Comparison of ENCODE assay signal across 17 cellular contexts in the genomic region with DNA sequence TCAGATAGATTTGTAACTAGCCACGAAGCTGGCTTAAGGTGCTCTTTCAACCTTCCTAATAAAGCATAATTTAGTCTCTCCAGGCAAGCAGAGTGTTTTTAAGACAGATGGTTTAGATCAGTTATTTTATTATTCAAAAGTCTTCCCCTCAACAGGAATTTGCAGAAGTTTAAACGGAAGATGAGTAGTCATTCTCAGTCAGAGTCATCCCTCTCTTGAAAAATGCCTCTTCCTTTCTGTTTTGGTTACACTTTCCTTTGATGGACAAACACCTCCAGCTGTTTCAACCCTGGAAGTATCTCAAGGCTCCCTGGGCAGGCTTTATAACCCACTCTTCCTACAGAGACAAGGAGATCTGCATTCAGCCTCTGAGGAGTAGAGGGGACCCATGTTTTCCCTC.
A peak's percentile ranks its signal among the peaks of the same experiment; 100 is the strongest.
DNase-seq lines count a peak whose midpoint lies in the region; TF ChIP-seq lines count a peak whose summit lies in the region.
"Had no signal": no experiment of that assay in that cellular context is flagged by ENCODE, and none has a peak within 500 bp of the region (broad histone marks: within the 10 kb centered on the region; RNA-seq: fewer than 3 reads in every experiment).

No MANE protein-coding gene starts in this region.

- no peak for TF ChIP-seq CTCF in A673 (conservative IDR thresholded peaks at IDR 0.05; ENCODE audit: low read depth, low read length)
- TF ChIP-seq CTCF in OCI-LY7 (conservative IDR thresholded peaks at IDR 0.05; ENCODE audit: low read length): no peak
- no peak for TF ChIP-seq CTCF in foreskin fibroblast (IDR thresholded peaks at IDR 0.05; ENCODE audit: low read depth, low read length)

- no peaks in the 10 kb centered on the region for H4K20me1 ChIP-seq in OCI-LY7 (ENCODE audit: insufficient read depth, low read length)

- CTCF ChIA-PET in A673 (lab: Charles Lee): no interaction called here
- CTCF ChIA-PET in OCI-LY7 (lab: Charles Lee; ENCODE audit: unreplicated experiment): interaction anchor here (1.4 kb wide), 1 partner anchor 8 kb away, joined by 4 read pairs; no protein-coding TSS in a partner anchor

- POLR2A ChIA-PET in A673 (lab: Charles Lee; ENCODE audit: low non-redundant PET): interaction anchor here (0.6 kb wide), 2 partner anchors 576 to 984 kb away, joined by 3 to 8 read pairs; no protein-coding TSS in a partner anchor
- POLR2A ChIA-PET in OCI-LY7 (lab: Charles Lee): interaction anchor here (1.0 to 1.7 kb wide), 4 partner anchors 13 to 232 kb away, joined by 3 to 9 read pairs (median 4); no protein-coding TSS in a partner anchor

- no peaks in the 10 kb centered on the region for H3K36me3 ChIP-seq in A673 (ENCODE audit: insufficient read depth, low read length, poor library complexity, severe bottlenecking)
- H3K36me3 ChIP-seq in OCI-LY7 (ENCODE audit: insufficient read depth, low read length): peaks cover 20% of the 10 kb centered on the region; the same call in 1 of the 2 replicates

- H3K27me3 ChIP-seq in A673 (replicated peaks; ENCODE audit: insufficient read depth, low read depth, low read length, poor library complexity): no peaks in the 10 kb centered on the region

- no peaks in the 10 kb centered on the region for H3K36me3 Mint-ChIP-seq in activated CD4-positive, alpha-beta T cell treated with anti-CD3 and anti-CD28 coated beads, Interleukin-2, amount 10 ng/mL, durations not matched to agents 24 days and 14 days (ENCODE audit: low read depth)
- H3K36me3 Mint-ChIP-seq: activated naive CD4-positive, alpha-beta T cell treated with anti-CD3 and anti-CD28 coated beads, Interleukin-2, amount 50 U/mL, for 72 hours; WTC11 had no signal

- intact Hi-C loops in A673 (cut with micrococcal nuclease; ENCODE audit: unreplicated experiment): no loop called here
- intact Hi-C loops in OCI-LY7 (cut with micrococcal nuclease; ENCODE audit: unreplicated experiment): no loop called here
- intact Hi-C loops in activated CD4-positive, alpha-beta T cell treated with anti-CD3 and anti-CD28 coated beads, Interleukin-2, amount 10 ng/mL, durations not matched to agents 24 days and 14 days (cut with micrococcal nuclease): no loop called here

- no peaks in the 10 kb centered on the region for H3K9me2 ChIP-seq in OCI-LY7 (ENCODE audit: insufficient read depth, low read length)

- H3K27me3 Mint-ChIP-seq in activated CD4-positive, alpha-beta T cell treated with anti-CD3 and anti-CD28 coated beads, Interleukin-2, amount 10 ng/mL, durations not matched to agents 24 days and 14 days: peaks cover 12% of the 10 kb centered on the region

- no peak overlapping the region for H3K27ac Mint-ChIP-seq in activated CD4-positive, alpha-beta T cell treated with anti-CD3 and anti-CD28 coated beads, Interleukin-2, amount 10 ng/mL, durations not matched to agents 24 days and 14 days
- H3K27ac Mint-ChIP-seq: activated naive CD4-positive, alpha-beta T cell treated with anti-CD3 and anti-CD28 coated beads, Interleukin-2, amount 50 U/mL, for 72 hours; WTC11 had no signal

- H3K9me3 ChIP-seq in A673 (ENCODE audit: low read depth, low read length, poor library complexity, severe bottlenecking): no peaks in the 10 kb centered on the region
- peaks cover 24% of the 10 kb centered on the region; the same call in 1 of the 2 replicates for H3K9me3 ChIP-seq in OCI-LY7 (ENCODE audit: low read length)
- H3K9me3 ChIP-seq: A549 had no signal

- DNase-seq in A673 (ENCODE audit: low spot score) (peak; percentile 64), GM04503 (ENCODE audit: low read depth) (peak; percentile 49), OCI-LY7 (ENCODE audit: low spot score) (peak; percentile 36), foreskin fibroblast (peak; percentile 42 to 73), NCI-H69 (lab: John Stamatoyannopoulos, UW) (no peak), retina (no peak), SK-N-DZ (ENCODE audit: low spot score) (no peak)
- no peak for DNase-seq in activated CD4-positive, alpha-beta T cell treated with anti-CD3 and anti-CD28 coated beads, Interleukin-2, amount 10 ng/mL, durations not matched to agents 24 days and 14 days
- DNase-seq: activated CD8-positive, alpha-beta memory T cell treated with anti-CD3 and anti-CD28 coated beads, Interleukin-2, amount 50 U/mL, for 4 hours; DMS 273 treated with DMSO at 0.1 percent for 48 hours; hippocampal formation; left ventricle myocardium superior; small intestine had no signal

- H3K9me3 Mint-ChIP-seq in activated CD4-positive, alpha-beta T cell treated with anti-CD3 and anti-CD28 coated beads, Interleukin-2, amount 10 ng/mL, durations not matched to agents 24 days and 14 days: no peaks in the 10 kb centered on the region
- H3K9me3 Mint-ChIP-seq: activated naive CD4-positive, alpha-beta T cell treated with anti-CD3 and anti-CD28 coated beads, Interleukin-2, amount 50 U/mL, for 72 hours; central memory CD8-positive, alpha-beta T cell had no signal

- peak overlapping the region; percentile 64 for H3K4me2 ChIP-seq in OCI-LY7 (ENCODE audit: low read length)
- H3K4me2 ChIP-seq: A549 had no signal

- H3K4me1 Mint-ChIP-seq in activated CD4-positive, alpha-beta T cell treated with anti-CD3 and anti-CD28 coated beads, Interleukin-2, amount 10 ng/mL, durations not matched to agents 24 days and 14 days: peaks cover 3% of the 10 kb centered on the region
- H3K4me1 Mint-ChIP-seq: central memory CD8-positive, alpha-beta T cell; WTC11 had no signal

- H3K4me1 ChIP-seq in A673 (ENCODE audit: insufficient read depth, low read length, poor library complexity, severe bottlenecking) (no peaks in the 10 kb centered on the region), OCI-LY7 (ENCODE audit: insufficient read depth, low read length, poor library complexity, severe bottlenecking) (peaks cover 53% of the 10 kb centered on the region)
- H3K4me1 ChIP-seq: A549 had no signal

- BruUV-seq in A673 (replicated peaks; lab: Mats Ljungman, UMichigan): no TSS peak
- no TSS peak for BruUV-seq in OCI-LY7 (replicated peaks; lab: Mats Ljungman, UMichigan)

- H3K27ac ChIP-seq in A673 (ENCODE audit: low read depth, low read length, poor library complexity, severe bottlenecking) (no peak overlapping the region), OCI-LY7 (ENCODE audit: low read depth, low read length, poor library complexity, severe bottlenecking) (peak overlapping the region; percentile 61)
- H3K27ac ChIP-seq: A549 had no signal

- H3K4me3 Mint-ChIP-seq in activated CD4-positive, alpha-beta T cell treated with anti-CD3 and anti-CD28 coated beads, Interleukin-2, amount 10 ng/mL, durations not matched to agents 24 days and 14 days: no peak overlapping the region
- H3K4me3 Mint-ChIP-seq: central memory CD8-positive, alpha-beta T cell; WTC11 had no signal

- H3K4me3 ChIP-seq in A673 (ENCODE audit: low read depth, low read length, poor library complexity, severe bottlenecking): no peak overlapping the region
- H3K4me3 ChIP-seq in OCI-LY7 (ENCODE audit: low read depth, low read length, poor library complexity, severe bottlenecking): peak overlapping the region; percentile 1
- H3K4me3 ChIP-seq in foreskin fibroblast (ENCODE audit: low read depth in 1 of 2, low read length in 2 of 2): no peak overlapping the region
- H3K4me3 ChIP-seq: A549 had no signal

- H2AFZ ChIP-seq in OCI-LY7 (ENCODE audit: low read length): peak overlapping the region; percentile 93

- no peaks in the 10 kb centered on the region for H3K79me2 ChIP-seq in OCI-LY7 (ENCODE audit: insufficient read depth, low read depth, low read length)

Comparison
In these comparisons a context has a peak if more than half of its experiments do, and no peak if none do; other contexts are left out.
1. DNase-seq: peak in A673 (single experiment), GM04503 (single experiment), OCI-LY7 (single experiment) and foreskin fibroblast (2 of 2); none in NCI-H69 (single experiment), retina (single experiment), SK-N-DZ (single experiment) and activated CD4-positive, alpha-beta T cell treated with anti-CD3 and anti-CD28 coated beads, Interleukin-2, amount 10 ng/mL, durations not matched to agents 24 days and 14 days (single experiment).